In the genomic region with DNA sequence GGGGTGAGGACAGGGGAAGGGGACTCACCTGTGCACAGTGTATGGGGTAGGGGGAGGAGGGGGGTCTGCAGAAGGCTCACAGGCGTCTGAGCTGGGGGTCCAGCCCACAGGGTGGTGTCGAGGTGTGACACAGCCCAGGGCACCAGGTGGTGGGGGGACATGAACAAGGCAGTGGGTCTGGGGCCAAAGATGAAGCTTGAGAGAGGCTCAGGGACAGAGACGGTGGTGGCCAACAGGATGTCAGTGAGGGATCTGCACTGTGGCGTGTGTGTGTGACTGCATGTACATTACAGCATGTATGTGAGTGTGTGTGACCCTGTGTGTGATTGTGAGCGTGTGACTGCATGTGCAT, we compare ENCODE assay signal across 8 cellular contexts. TPM values are rescaled to one million over a fixed set of nuclear protein-coding genes. Genes with fewer than 3 reads are reported as not detected.
DNase-seq lines count a peak whose midpoint lies in the region; ATAC-seq and TF ChIP-seq lines count a peak whose summit lies in the region.

No MANE protein-coding gene starts in this region.

- peak overlapping the region; percentile 97 to 99 (median 98) for H3K27ac Mint-ChIP-seq in nephron

- no peak for DNase-seq in PC-3
- DNase-seq in COLO829 (ENCODE audit: low spot score), result no peak
- DNase-seq in effector CD4-positive, alpha-beta T cell, result no peak
- DNase-seq in NCI-H1092 (lab: John Stamatoyannopoulos, UW), result no peak

- no peak overlapping the region for H3K4me2 ChIP-seq in PC-3 (ENCODE audit: low read length)

- peaks cover 15% of the 10 kb centered on the region for H3K4me1 ChIP-seq in ACC112 (ENCODE audit: control insufficient read depth, insufficient read depth, low read length, unreplicated experiment)
- H3K4me1 ChIP-seq in HUES64 (ENCODE audit: insufficient read depth, low read length), result peaks cover 20% of the 10 kb centered on the region
- H3K4me1 ChIP-seq in duodenal mucosa (ENCODE audit: control insufficient read depth in 1 of 2, insufficient read depth in 2 of 2, low read length in 2 of 2), result peaks cover 7 to 16% of the 10 kb centered on the region in 2 donors
- no peaks in the 10 kb centered on the region for H3K4me1 ChIP-seq in PC-3 (ENCODE audit: insufficient read depth, low read length)

- H3K9ac ChIP-seq in HUES64 (ENCODE audit: low read depth, low read length) (peak overlapping the region; percentile 83; the same call in 1 of the 2 replicates), duodenal mucosa (ENCODE audit: low read depth in 1 of 2, low read length in 2 of 2) (peak overlapping the region; percentile 18 to 27), PC-3 (ENCODE audit: low read length) (no peak overlapping the region)

- H3K4me3 Mint-ChIP-seq in nephron, result peak overlapping the region; percentile 95 to 98 (median 95)

- POLR2A ChIA-PET in PC-3 (lab: Charles Lee; ENCODE audit: unreplicated experiment), result no interaction called here

- H3K9me2 ChIP-seq in PC-3 (replicated peaks; ENCODE audit: low read length), result no peaks in the 10 kb centered on the region

- H3K27me3 Mint-ChIP-seq in nephron (ENCODE audit: low read depth), result no peaks in the 10 kb centered on the region

- H3K79me2 ChIP-seq in ACC112 (ENCODE audit: control insufficient read depth, insufficient read depth, low read length, unreplicated experiment) (no peaks in the 10 kb centered on the region), PC-3 (ENCODE audit: low read length) (no peaks in the 10 kb centered on the region)

- peaks cover 42% of the 10 kb centered on the region for H3K36me3 Mint-ChIP-seq in nephron (ENCODE audit: low read depth)

- H3K36me3 ChIP-seq in ACC112 (ENCODE audit: insufficient read depth, low read length) (peaks cover 5% of the 10 kb centered on the region; the same call in 1 of the 2 replicates), HUES64 (ENCODE audit: insufficient read depth, low read length) (peaks cover 9% of the 10 kb centered on the region), duodenal mucosa (ENCODE audit: control insufficient read depth in 1 of 2, insufficient read depth in 2 of 2, low read length in 2 of 2) (no peaks in the 10 kb centered on the region), PC-3 (ENCODE audit: low read depth, low read length) (no peaks in the 10 kb centered on the region)

- no peak for ATAC-seq in PC-3

- H3K4me3 ChIP-seq in ACC112 (ENCODE audit: low read depth, low read length) (peak overlapping the region; percentile 94), HUES64 (ENCODE audit: low read length) (peak overlapping the region; percentile 63), duodenal mucosa (ENCODE audit: low read depth in 1 of 2, low read length in 2 of 2) (peak overlapping the region; percentile 57 to 86), PC-3 (ENCODE audit: low read length) (no peak overlapping the region)

- H2AFZ ChIP-seq in ACC112 (ENCODE audit: low read length, unreplicated experiment) (no peak overlapping the region), PC-3 (ENCODE audit: low read length) (no peak overlapping the region)

- H3K9me3 ChIP-seq in HUES64 (ENCODE audit: insufficient read depth, low read depth, low read length) (peaks cover 5% of the 10 kb centered on the region; the same call in 1 of the 2 replicates), duodenal mucosa (ENCODE audit: control insufficient read depth in 1 of 2, low read length in 2 of 2) (no peaks in the 10 kb centered on the region), PC-3 (ENCODE audit: low read length) (no peaks in the 10 kb centered on the region)

- H3K27ac ChIP-seq in ACC112 (ENCODE audit: low read depth, low read length) (no peak overlapping the region), HUES64 (ENCODE audit: low read depth, low read length) (peak overlapping the region; percentile 91; the same call in 1 of the 2 replicates), duodenal mucosa (ENCODE audit: low read depth, low read length) (no peak overlapping the region), PC-3 (ENCODE audit: low read length) (no peak overlapping the region)

- no peaks in the 10 kb centered on the region for H4K20me1 ChIP-seq in PC-3 (ENCODE audit: low read length)

- BruUV-seq in PC-3 (replicated peaks; lab: Mats Ljungman, UMichigan), result no TSS peak

- H3K27me3 ChIP-seq in ACC112 (ENCODE audit: insufficient read depth, low read length) (no peaks in the 10 kb centered on the region), HUES64 (ENCODE audit: insufficient read depth, low read length) (no peaks in the 10 kb centered on the region), duodenal mucosa (ENCODE audit: control insufficient read depth in 1 of 2, insufficient read depth in 2 of 2, low read length in 2 of 2) (peaks cover 17 to 19% of the 10 kb centered on the region in 2 donors), PC-3 (ENCODE audit: low read length) (peaks cover 8% of the 10 kb centered on the region)

- TF ChIP-seq CTCF in nephron (IDR thresholded peaks at IDR 0.05; ENCODE audit: unreplicated experiment in 3 of 3) (no peak), PC-3 (conservative IDR thresholded peaks at IDR 0.05; ENCODE audit: low read depth, low read length) (no peak)

- peaks cover 7% of the 10 kb centered on the region for H3K9me3 Mint-ChIP-seq in nephron

- H3K4me1 Mint-ChIP-seq in nephron, result peaks cover 40% of the 10 kb centered on the region

- CTCF ChIA-PET in PC-3 (lab: Charles Lee), result no interaction called here

- intact Hi-C loops in PC-3 (cut with micrococcal nuclease), result no loop called here

- no peaks in the 10 kb centered on the region for H3F3A ChIP-seq in PC-3 (ENCODE audit: low read length, unreplicated experiment)

- 43% methylated on average over 5 of the region's 5 CpGs for WGBS in HUES64

RNA-seq across cellular contexts. Expression of gene ADAMTS10, which starts 1.7 kb away (rescaled TPM):
- polyA plus RNA-seq in HUES64 (2013, experiment 1 of 2), result 14.0 TPM
- 10.8 TPM for polyA plus RNA-seq in HUES64 (2013, experiment 2 of 2)
- total RNA-seq in PC-3 (2014; rRNA removed), result 1.2 TPM in 1 of 2 replicates, not detected in the other

RNA-seq across cellular contexts. Expression of gene NFILZ, which starts 21.6 kb away (rescaled TPM):
- not detected for polyA plus RNA-seq in HUES64 (2013, experiment 1 of 2)
- polyA plus RNA-seq in HUES64 (2013, experiment 2 of 2), result not detected
- not detected in 2 replicates for total RNA-seq in PC-3 (2014; rRNA removed)

RNA-seq across cellular contexts. Expression of gene MYO1F, which starts 31.6 kb away (rescaled TPM):
- 2.4 TPM for polyA plus RNA-seq in HUES64 (2013, experiment 1 of 2)
- polyA plus RNA-seq in HUES64 (2013, experiment 2 of 2), result 2.5 TPM
- 2.0 TPM in 1 of 2 replicates, not detected in the other for total RNA-seq in PC-3 (2014; rRNA removed)
